9 cellular contexts compared by ENCODE assay signal in genomic region chr19:54095136-54095858, GRCh38. TPM values are rescaled to one million over a fixed set of nuclear protein-coding genes. Genes with fewer than 3 reads are reported as not detected.
DNase-seq lines count a peak whose midpoint lies in the region; ATAC-seq, FAIRE-seq and TF ChIP-seq lines count a peak whose summit lies in the region.
"Had no signal": no experiment of that assay in that cellular context is flagged by ENCODE, and none has a peak within 500 bp of the region (broad histone marks: within the 10 kb centered on the region; RNA-seq: fewer than 3 reads in every experiment).

No MANE protein-coding gene starts in this region.

- H3K36me3 Mint-ChIP-seq in progenitor cell of endocrine pancreas (ENCODE audit: insufficient read depth), result no peaks in the 10 kb centered on the region

- H2AFZ ChIP-seq in smooth muscle cell (ENCODE audit: low read depth), result peak overlapping the region; percentile 61

- H3K27me3 ChIP-seq in adipocyte (replicated peaks; ENCODE audit: control insufficient read depth, insufficient read depth, low read length), result peaks cover 6% of the 10 kb centered on the region
- peaks cover 3% of the 10 kb centered on the region for H3K27me3 ChIP-seq in smooth muscle cell (ENCODE audit: low read depth)

- H3K4me3 ChIP-seq in HEK293 (ENCODE audit: low read depth, low read length), result peak overlapping the region; percentile 8; the same call in 1 of the 2 replicates
- H3K4me3 ChIP-seq in adipocyte (ENCODE audit: low read length), result peak overlapping the region; percentile 77
- H3K4me3 ChIP-seq in iPS-11a (ENCODE audit: low read depth, low read length), result peak overlapping the region; percentile 39
- peak overlapping the region; percentile 40 for H3K4me3 ChIP-seq in smooth muscle cell

- no peaks in the 10 kb centered on the region for H3F3A ChIP-seq in smooth muscle cell (ENCODE audit: low read depth)

- no peaks in the 10 kb centered on the region for H3K79me2 ChIP-seq in smooth muscle cell (ENCODE audit: low read depth)

- H3K4me1 ChIP-seq in HEK293 (ENCODE audit: control insufficient read depth, insufficient read depth, low read length) (no peaks in the 10 kb centered on the region), adipocyte (ENCODE audit: control insufficient read depth, insufficient read depth, low read length) (peaks cover 5% of the 10 kb centered on the region), smooth muscle cell (ENCODE audit: low read depth) (no peaks in the 10 kb centered on the region)

- no peak overlapping the region for H3K4me3 Mint-ChIP-seq in progenitor cell of endocrine pancreas (ENCODE audit: low read depth)

- H3K27me3 Mint-ChIP-seq in progenitor cell of endocrine pancreas, result peaks cover 49% of the 10 kb centered on the region

- TF ChIP-seq CTCF in HEK293 (tag by site-specific recombination; IDR thresholded peaks at IDR 0.05) (no peak), smooth muscle cell (IDR thresholded peaks at IDR 0.05; ENCODE audit: borderline replicate concordance, insufficient read depth, poor library complexity, severe bottlenecking) (no peak), progenitor cell of endocrine pancreas (IDR thresholded peaks at IDR 0.05; ENCODE audit: unreplicated experiment) (no peak), D721Med (IDR thresholded peaks at IDR 0.05; ENCODE audit: insufficient read depth, missing control alignments) (no peak)

- no peaks in the 10 kb centered on the region for H4K20me1 ChIP-seq in smooth muscle cell (ENCODE audit: low read depth)

- 80% methylated on average over 21 of the region's 22 CpGs for WGBS in smooth muscle cell (ENCODE audit: low lambda C conversion rate)

- POLR2A ChIA-PET in HEK293 (lab: Yijun Ruan, JAX), result interaction anchor here (0.6 to 1.2 kb wide), 3 partner anchors 20 to 293 kb away, joined by 3 to 5 read pairs (median 3); partner anchors contain the start of genes CNOT3, PRPF31 and TFPT

- H3K9me3 ChIP-seq in HEK293 (ENCODE audit: control insufficient read depth, insufficient read depth, low read depth, low read length), result no peaks in the 10 kb centered on the region
- H3K9me3 ChIP-seq in adipocyte (ENCODE audit: control insufficient read depth, low read length), result no peaks in the 10 kb centered on the region
- no peaks in the 10 kb centered on the region for H3K9me3 ChIP-seq in smooth muscle cell (replicated peaks; ENCODE audit: low read depth)

- DNase-seq in adipocyte (ENCODE audit: low read depth), result no peak
- no peak for DNase-seq in smooth muscle cell (lab: John Stamatoyannopoulos, UW; ENCODE audit: unreplicated experiment)
- DNase-seq in progenitor cell of endocrine pancreas (ENCODE audit: low spot score, unreplicated experiment), result no peak
- DNase-seq in NCI-H146 treated with DMSO at 0.1 percent for 48 hours (lab: John Stamatoyannopoulos, UW; ENCODE audit: unreplicated experiment), result no peak
- no peak for DNase-seq in D721Med (ENCODE audit: insufficient read length, low spot score)

- H3K9me3 Mint-ChIP-seq in progenitor cell of endocrine pancreas (ENCODE audit: low read depth), result peaks cover 3% of the 10 kb centered on the region

- no peak for FAIRE-seq in D721Med (lab: Jason Lieb, UNC)

- H3K36me3 ChIP-seq in HEK293 (ENCODE audit: control insufficient read depth in 2 of 2, insufficient read depth in 1 of 2, low read length in 2 of 2) (no peaks in the 10 kb centered on the region), adipocyte (ENCODE audit: control insufficient read depth, insufficient read depth, low read length, severe bottlenecking) (no peaks in the 10 kb centered on the region), smooth muscle cell (ENCODE audit: low read depth) (no peaks in the 10 kb centered on the region)

- no peak for ATAC-seq in HG02642 (IDR thresholded peaks at IDR 0.05; ENCODE audit: poor library complexity, unreplicated experiment)

- no peaks in the 10 kb centered on the region for H3K4me1 Mint-ChIP-seq in progenitor cell of endocrine pancreas (ENCODE audit: low read depth)

- peak overlapping the region; percentile 87 for H3K4me2 ChIP-seq in smooth muscle cell

- CTCF ChIA-PET in HEK293 (lab: Yijun Ruan, JAX), result interaction anchor here (0.5 to 1.0 kb wide), 4 partner anchors 9 to 411 kb away, joined by 3 to 4 read pairs (median 3); no protein-coding TSS in a partner anchor

- no peak overlapping the region for H3K27ac Mint-ChIP-seq in progenitor cell of endocrine pancreas

- H3K27ac ChIP-seq in HEK293 (ENCODE audit: extremely low read depth, low read depth, low read length) (no peak overlapping the region; the same call in 1 of the 2 replicates), smooth muscle cell (ENCODE audit: low read depth) (no peak overlapping the region)

- peak overlapping the region; percentile 74 for H3K9ac ChIP-seq in adipocyte (ENCODE audit: low read length)
- H3K9ac ChIP-seq in smooth muscle cell (ENCODE audit: low read depth), result no peak overlapping the region

TF ChIP-seq in HEK293, 187 proteins besides CTCF, POLR2A, EP300 and RAD21:
- TF ChIP-seq PRDM10 (tag by site-specific recombination; IDR thresholded peaks at IDR 0.05) (no peak), ZBTB17 (tag by site-specific recombination; IDR thresholded peaks at IDR 0.05) (no peak), ZNF670 (tag by site-specific recombination; IDR thresholded peaks at IDR 0.05; ENCODE audit: low read depth) (no peak)

RNA-seq across cellular contexts. Expression of gene OSCAR, which starts 5.3 kb away (rescaled TPM):
- total RNA-seq in smooth muscle cell (1.1 TPM in 1 of 2 replicates, not detected in the other), progenitor cell of endocrine pancreas (not detected in 2 replicates)
- 0.90 and 1.7 TPM in 2 replicates for polyA plus RNA-seq in smooth muscle cell

RNA-seq across cellular contexts. Expression of gene NDUFA3, which starts 7.4 kb away (rescaled TPM):
- total RNA-seq in smooth muscle cell (9.5 and 29.8 TPM in 2 replicates), progenitor cell of endocrine pancreas (139 and 162 TPM in 2 replicates)
- polyA plus RNA-seq in smooth muscle cell, result 249 and 264 TPM in 2 replicates

RNA-seq across cellular contexts. Expression of gene TARM1, which starts 14.1 kb away (rescaled TPM):
- total RNA-seq in smooth muscle cell (not detected in 2 replicates), progenitor cell of endocrine pancreas (not detected in 2 replicates)
- not detected in 2 replicates for polyA plus RNA-seq in smooth muscle cell
- total RNA-seq: osteocyte had no signal

RNA-seq across cellular contexts. Expression of gene TFPT, which starts 20.2 kb away (rescaled TPM):
- total RNA-seq in smooth muscle cell (14.2 and 17.1 TPM in 2 replicates), progenitor cell of endocrine pancreas (21.1 and 21.8 TPM in 2 replicates)
- polyA plus RNA-seq in smooth muscle cell, result 56.0 and 58.1 TPM in 2 replicates

RNA-seq across cellular contexts. Expression of gene PRPF31, which starts 20.3 kb away (rescaled TPM):
- total RNA-seq in smooth muscle cell, result 40.9 and 42.8 TPM in 2 replicates
- 77.1 and 81.2 TPM in 2 replicates for polyA plus RNA-seq in smooth muscle cell
- total RNA-seq in progenitor cell of endocrine pancreas, result 71.3 and 78.8 TPM in 2 replicates

Comparison
In these comparisons a context has a peak if more than half of its experiments do, and no peak if none do; other contexts are left out.
1. H3K4me3 ChIP-seq: peak in every context shown above with its lines; median percentile 77 in adipocyte; 40 in smooth muscle cell; 39 in iPS-11a; 8 in HEK293.